Comparison of ENCODE assay signal across 16 cellular contexts in genomic region chr1:2819429-2819828, GRCh38.
"Had no signal": no experiment of that assay in that cellular context is flagged by ENCODE, and none has a peak within 500 bp of the region (broad histone marks: within the 10 kb centered on the region; RNA-seq: fewer than 3 reads in every experiment).

No MANE protein-coding gene starts in this region.

- DNase-seq: effector memory CD8-positive, alpha-beta T cell; erythroblast; foreskin keratinocyte; immature natural killer cell; mammary epithelial cell; nucleus accumbens; sigmoid colon; stimulated activated CD4-positive, alpha-beta T cell treated with anti-CD3 and anti-CD28 coated beads, Interleukin-2, amount 100 ng/mL, for 48 hours; stimulated activated naive CD4-positive, alpha-beta T cell treated with Interleukin-2 at 50 U/mL for 16 hours; thyroid gland; upper lobe of right lung had no signal

- H3K36me3 ChIP-seq: pancreas, sigmoid colon, suprapubic skin, thyroid gland, upper lobe of right lung, vagina had no signal

- ATAC-seq: effector memory CD8-positive, alpha-beta T cell; foreskin keratinocyte; naive thymus-derived CD4-positive, alpha-beta T cell; pancreas; upper lobe of right lung had no signal

- H3K27me3 ChIP-seq: foreskin keratinocyte, pancreas, thyroid gland, vagina had no signal

- H3K27ac ChIP-seq: foreskin keratinocyte, pancreas, sigmoid colon, skin epidermis, suprapubic skin, thyroid gland, upper lobe of right lung, vagina had no signal

- H3K4me1 ChIP-seq: foreskin keratinocyte, pancreas, thyroid gland, vagina had no signal

- H3K4me3 ChIP-seq: pancreas, sigmoid colon, skin epidermis, suprapubic skin, thyroid gland, upper lobe of right lung, vagina had no signal

- H3K9me3 ChIP-seq: pancreas, sigmoid colon, suprapubic skin, thyroid gland, upper lobe of right lung, vagina had no signal
